ENCODE assay signal across 8 cellular contexts in the genomic region with DNA sequence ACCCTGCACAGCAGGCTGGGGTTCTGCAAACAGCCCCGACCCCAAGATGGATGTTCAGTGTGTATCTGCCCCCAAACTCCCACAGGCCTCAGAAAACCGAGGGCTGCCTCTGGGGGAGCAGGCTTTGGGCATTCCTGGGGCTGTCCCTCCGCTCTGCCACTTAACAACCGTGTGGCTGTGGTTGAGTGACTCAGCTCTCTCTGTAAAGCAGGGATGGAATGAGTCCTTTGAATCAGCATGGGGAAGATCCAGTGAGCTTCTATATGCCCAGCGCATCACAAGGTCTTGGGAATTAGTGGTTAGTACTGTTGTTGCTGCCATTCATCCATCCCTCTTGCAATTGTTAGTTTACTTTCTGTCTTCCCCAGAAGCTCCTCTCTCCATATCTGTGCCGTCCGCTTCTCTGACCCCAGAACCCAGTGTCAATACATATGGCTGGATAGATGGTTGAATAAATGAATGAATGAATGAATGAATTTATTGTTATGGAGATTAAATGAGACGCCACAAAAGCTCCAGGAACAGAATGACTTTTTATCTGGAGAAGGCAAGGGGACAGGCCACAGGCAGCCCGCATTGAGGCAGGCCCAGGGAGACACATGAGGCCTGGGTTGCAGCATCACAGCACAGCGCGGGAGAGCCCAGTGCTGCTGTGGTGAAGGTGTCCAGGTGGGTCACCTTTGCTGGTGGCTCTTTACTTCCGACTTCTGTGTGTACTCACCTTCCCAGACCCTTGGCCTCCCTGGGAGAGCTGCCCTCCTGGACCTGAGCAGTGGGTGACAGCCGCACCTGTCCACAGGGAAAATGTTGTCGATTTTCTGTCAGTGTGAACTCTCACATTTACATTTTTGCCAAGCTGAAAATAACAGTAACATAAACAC.
DNase-seq lines count a peak whose midpoint lies in the region; ATAC-seq and TF ChIP-seq lines count a peak whose summit lies in the region.

No MANE protein-coding gene starts in this region.

- no peaks in the 10 kb centered on the region for H3K27me3 Mint-ChIP-seq in osteocyte (ENCODE audit: unreplicated experiment)

- TF ChIP-seq CTCF in GM13977 (IDR thresholded peaks at IDR 0.05; ENCODE audit: extremely low read depth, insufficient read depth, missing control alignments) (no peak), OCI-LY1 (IDR thresholded peaks at IDR 0.05; ENCODE audit: low read length) (no peak), esophagus muscularis mucosa (IDR thresholded peaks at IDR 0.05) (no peak), gastrocnemius medialis (IDR thresholded peaks at IDR 0.05 in 4 of 5, conservative IDR thresholded peaks at IDR 0.05 in 1 of 5) (no peak), osteocyte (IDR thresholded peaks at IDR 0.05) (no peak)

- TF ChIP-seq POLR2A in esophagus muscularis mucosa (IDR thresholded peaks at IDR 0.05; ENCODE audit: low read depth) (no peak), gastrocnemius medialis (IDR thresholded peaks at IDR 0.05) (no peak), erythroblast (IDR thresholded peaks at IDR 0.05; ENCODE audit: low read length) (no peak)

- H3K4me1 Mint-ChIP-seq in osteocyte (ENCODE audit: unreplicated experiment), result peaks cover 15% of the 10 kb centered on the region

- no peak for TF ChIP-seq EP300 in esophagus muscularis mucosa (IDR thresholded peaks at IDR 0.05)

- no peak for ATAC-seq in gastrocnemius medialis
- ATAC-seq in HG02759 (IDR thresholded peaks at IDR 0.05; ENCODE audit: unreplicated experiment), result no peak

- no peaks in the 10 kb centered on the region for H3F3A ChIP-seq in OCI-LY1 (ENCODE audit: insufficient read depth, low read length)

- H3K27ac Mint-ChIP-seq in osteocyte (ENCODE audit: unreplicated experiment), result no peak overlapping the region

- H3K4me3 Mint-ChIP-seq in osteocyte (ENCODE audit: unreplicated experiment), result no peak overlapping the region

- H3K9me3 Mint-ChIP-seq in osteocyte (ENCODE audit: unreplicated experiment), result no peaks in the 10 kb centered on the region

- no peaks in the 10 kb centered on the region for H3K9me2 ChIP-seq in OCI-LY1 (ENCODE audit: low read depth, low read length)

- intact Hi-C loops in esophagus muscularis mucosa (cut with DNase I), result no loop called here
- intact Hi-C loops in gastrocnemius medialis (cut with DNase I; ENCODE audit: low total_unique reads), result no loop called here

- H3K4me1 ChIP-seq in OCI-LY1 (ENCODE audit: insufficient read depth, low read length, severe bottlenecking) (peaks cover 53% of the 10 kb centered on the region), esophagus muscularis mucosa (peaks cover 12 to 23% (median 16%) of the 10 kb centered on the region in 4 donors), gastrocnemius medialis (no peaks in the 10 kb centered on the region)

- H3K36me3 Mint-ChIP-seq in osteocyte (ENCODE audit: unreplicated experiment), result no peaks in the 10 kb centered on the region

- peak overlapping the region; percentile 39; the same call in 1 of the 2 replicates for H3K9ac ChIP-seq in OCI-LY1 (ENCODE audit: low read length)

- no peaks in the 10 kb centered on the region for H4K20me1 ChIP-seq in OCI-LY1 (ENCODE audit: insufficient read depth, low read length)

- DNase-seq in GM13977 (ENCODE audit: low spot score), result peak; percentile 34
- no peak for DNase-seq in esophagus muscularis mucosa (ENCODE audit: extremely low spot score)
- DNase-seq in gastrocnemius medialis, result no peak
- DNase-seq in osteocyte (ENCODE audit: extremely low spot score, unreplicated experiment), result no peak
- DNase-seq in NAMALWA (ENCODE audit: low spot score), result no peak
- no peak for DNase-seq in erythroblast (lab: John Stamatoyannopoulos, UW)

- 82% methylated on average over 10 of the region's 14 CpGs for WGBS in esophagus muscularis mucosa

- H3K36me3 ChIP-seq in OCI-LY1 (ENCODE audit: insufficient read depth, low read length), result no peaks in the 10 kb centered on the region; the same call in 1 of the 2 replicates
- H3K36me3 ChIP-seq in esophagus muscularis mucosa, result no peaks in the 10 kb centered on the region
- H3K36me3 ChIP-seq in gastrocnemius medialis, result no peaks in the 10 kb centered on the region

- H3K4me2 ChIP-seq in OCI-LY1 (ENCODE audit: low read length), result peak overlapping the region; percentile 16; the same call in 1 of the 2 replicates

- H3K27me3 ChIP-seq in OCI-LY1 (ENCODE audit: insufficient read depth, low read length), result no peaks in the 10 kb centered on the region
- no peaks in the 10 kb centered on the region for H3K27me3 ChIP-seq in esophagus muscularis mucosa
- H3K27me3 ChIP-seq in gastrocnemius medialis, result no peaks in the 10 kb centered on the region

- H2AFZ ChIP-seq in OCI-LY1 (ENCODE audit: low read length), result peak overlapping the region; percentile 78; the same call in 1 of the 2 replicates

- H3K4me3 ChIP-seq in OCI-LY1 (ENCODE audit: low read depth, low read length, poor library complexity, severe bottlenecking) (no peak overlapping the region), esophagus muscularis mucosa (no peak overlapping the region), gastrocnemius medialis (no peak overlapping the region)

- H3K79me2 ChIP-seq in OCI-LY1 (ENCODE audit: insufficient read depth, low read length), result no peaks in the 10 kb centered on the region

- H3K9me3 ChIP-seq in OCI-LY1 (ENCODE audit: low read length), result peaks cover 6% of the 10 kb centered on the region; the same call in 1 of the 2 replicates
- H3K9me3 ChIP-seq in esophagus muscularis mucosa, result no peaks in the 10 kb centered on the region
- no peaks in the 10 kb centered on the region for H3K9me3 ChIP-seq in gastrocnemius medialis

- in situ Hi-C loops in GM13977 (cut with MboI; ENCODE audit: low pct_unique_long_range_greater_than_20kb, low sequenced_read_pairs, unreplicated experiment), result no loop called here
- in situ Hi-C loops in gastrocnemius medialis (cut with MboI; ENCODE audit: low sequenced_read_pairs in 4 of 4), result no loop called here

- H3K27ac ChIP-seq in OCI-LY1 (ENCODE audit: low read depth, low read length, poor library complexity, severe bottlenecking) (peak overlapping the region; percentile 69), esophagus muscularis mucosa (replicated peaks in 1 of 4) (peak overlapping the region; percentile 48 to 76 (median 70)), gastrocnemius medialis (peak overlapping the region; percentile 48 to 76 (median 61))
